Comparison of ENCODE assay signal across 8 cellular contexts in the genomic region with DNA sequence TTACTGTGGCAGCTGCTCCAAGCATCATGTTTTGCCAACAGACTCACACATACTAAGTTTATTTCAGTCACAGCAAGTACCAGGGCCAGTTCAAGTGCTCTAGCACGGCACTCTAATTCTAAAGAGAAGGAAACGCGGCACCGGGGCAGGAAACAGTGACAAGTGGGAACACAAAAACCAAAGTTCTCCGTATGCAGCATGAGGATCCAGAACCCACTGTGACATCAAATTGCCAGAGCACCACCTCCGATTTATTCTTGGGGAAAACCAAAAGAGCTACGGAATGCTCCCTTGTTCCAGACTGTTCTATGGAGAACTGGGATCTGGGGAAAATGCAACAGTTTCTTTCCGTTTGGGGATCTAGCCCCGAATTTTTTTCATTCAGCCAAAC. TPM values are rescaled to one million over a fixed set of nuclear protein-coding genes. Genes with fewer than 3 reads are reported as not detected.
DNase-seq lines count a peak whose midpoint lies in the region; ATAC-seq and TF ChIP-seq lines count a peak whose summit lies in the region.

No MANE protein-coding gene starts in this region.

- ATAC-seq in GM19328 (IDR thresholded peaks at IDR 0.05; ENCODE audit: unreplicated experiment) (peak; percentile 3), HG03280 (IDR thresholded peaks at IDR 0.05; ENCODE audit: unreplicated experiment) (peak; percentile 5), sciatic nerve (peak; percentile 14), omental fat pad (ENCODE audit: low FRiP score) (no peak)

- peak overlapping the region; percentile 31 for H3K4me3 ChIP-seq in cardiac muscle cell
- no peak overlapping the region for H3K4me3 ChIP-seq in SK-N-SH (ENCODE audit: low read depth in 2 of 2, low read length in 1 of 2)

- no peaks in the 10 kb centered on the region for H3K36me3 ChIP-seq in cardiac muscle cell
- no peaks in the 10 kb centered on the region for H3K36me3 ChIP-seq in SK-N-SH (replicated peaks in 1 of 2; ENCODE audit: control insufficient read depth in 1 of 2, insufficient read depth in 2 of 2, low read length in 1 of 2)

- POLR2A ChIA-PET in SK-N-SH (lab: Yijun Ruan, JAX), result no interaction called here

- H3K9me2 ChIP-seq in SK-N-SH, result no peaks in the 10 kb centered on the region

- peak overlapping the region; percentile 95 for H3K4me3 Mint-ChIP-seq in activated CD4-positive, alpha-beta T cell treated with anti-CD3 and anti-CD28 coated beads, Interleukin-2, amount 10 ng/mL, durations not matched to agents 24 days and 14 days

- H3K27me3 Mint-ChIP-seq in activated CD4-positive, alpha-beta T cell treated with anti-CD3 and anti-CD28 coated beads, Interleukin-2, amount 10 ng/mL, durations not matched to agents 24 days and 14 days, result peaks cover 9% of the 10 kb centered on the region

- no peak for TF ChIP-seq EP300 in SK-N-SH (IDR thresholded peaks at IDR 0.05; ENCODE audit: borderline replicate concordance in 1 of 2, low read depth in 1 of 2, low read length in 1 of 2)

- no peak for TF ChIP-seq RAD21 in SK-N-SH (IDR thresholded peaks at IDR 0.05; ENCODE audit: low read length)

- TF ChIP-seq CTCF in cardiac muscle cell (IDR thresholded peaks at IDR 0.05; ENCODE audit: low read depth, low read length) (no peak), omental fat pad (IDR thresholded peaks at IDR 0.05) (no peak), SK-N-SH (IDR thresholded peaks at IDR 0.05) (no peak)

- H3K9me3 ChIP-seq in cardiac muscle cell (ENCODE audit: low read depth), result no peaks in the 10 kb centered on the region
- H3K9me3 ChIP-seq in SK-N-SH, result no peaks in the 10 kb centered on the region

- intact Hi-C loops in activated CD4-positive, alpha-beta T cell treated with anti-CD3 and anti-CD28 coated beads, Interleukin-2, amount 10 ng/mL, durations not matched to agents 24 days and 14 days (cut with micrococcal nuclease), result loop anchor here (1.0 to 10.0 kb wide), 5 partner anchors 85 to 798 kb away; a partner anchor contains a TSS
- intact Hi-C loops in sciatic nerve (cut with DNase I), result no loop called here

- H3K27ac Mint-ChIP-seq in activated CD4-positive, alpha-beta T cell treated with anti-CD3 and anti-CD28 coated beads, Interleukin-2, amount 10 ng/mL, durations not matched to agents 24 days and 14 days, result peak overlapping the region; percentile 96

- H3K4me1 Mint-ChIP-seq in activated CD4-positive, alpha-beta T cell treated with anti-CD3 and anti-CD28 coated beads, Interleukin-2, amount 10 ng/mL, durations not matched to agents 24 days and 14 days, result peaks cover 33% of the 10 kb centered on the region

- H3K36me3 Mint-ChIP-seq in activated CD4-positive, alpha-beta T cell treated with anti-CD3 and anti-CD28 coated beads, Interleukin-2, amount 10 ng/mL, durations not matched to agents 24 days and 14 days (ENCODE audit: low read depth), result peaks cover 25% of the 10 kb centered on the region

- no peaks in the 10 kb centered on the region for H3F3A ChIP-seq in SK-N-SH (replicated peaks; ENCODE audit: insufficient read depth)

- H3K4me2 ChIP-seq in SK-N-SH, result no peak overlapping the region

- no peaks in the 10 kb centered on the region for H3K79me2 ChIP-seq in SK-N-SH (ENCODE audit: insufficient read depth)

- H2AFZ ChIP-seq in SK-N-SH (ENCODE audit: low read depth), result no peak overlapping the region

- H3K4me1 ChIP-seq in cardiac muscle cell (ENCODE audit: low read depth) (peaks cover 3% of the 10 kb centered on the region), SK-N-SH (ENCODE audit: control insufficient read depth in 1 of 2, insufficient read depth in 2 of 2, low read depth in 1 of 2, low read length in 1 of 2) (peaks cover 0 to 7% of the 10 kb centered on the region in 2 experiments; a peak in 1 of 4 replicates)

- no peaks in the 10 kb centered on the region for H3K27me3 ChIP-seq in cardiac muscle cell
- H3K27me3 ChIP-seq in SK-N-SH (ENCODE audit: insufficient read depth), result no peaks in the 10 kb centered on the region

- CTCF ChIA-PET in SK-N-SH (lab: Yijun Ruan, JAX), result no interaction called here

- no peaks in the 10 kb centered on the region for H3K9me3 Mint-ChIP-seq in activated CD4-positive, alpha-beta T cell treated with anti-CD3 and anti-CD28 coated beads, Interleukin-2, amount 10 ng/mL, durations not matched to agents 24 days and 14 days

- no peak overlapping the region for H3K9ac ChIP-seq in SK-N-SH

- H4K20me1 ChIP-seq in SK-N-SH (ENCODE audit: insufficient read depth), result no peaks in the 10 kb centered on the region

- H3K27ac ChIP-seq in cardiac muscle cell (no peak overlapping the region), SK-N-SH (ENCODE audit: low read depth in 2 of 2, low read length in 1 of 2) (no peak overlapping the region)

- 66% methylated on average over 9 of the region's 9 CpGs for WGBS in SK-N-SH (ENCODE audit: low lambda C conversion rate)

- DNase-seq in AML-193 (lab: John Stamatoyannopoulos, UW) (peak; percentile 32 to 61), cardiac muscle cell (ENCODE audit: low read depth in 1 of 2, low spot score in 1 of 2) (peak in 1 of 2 donors; percentile 21), sciatic nerve (ENCODE audit: low spot score) (no peak), omental fat pad (ENCODE audit: low spot score) (no peak), SK-N-SH (no peak)
- no peak for DNase-seq in activated CD4-positive, alpha-beta T cell treated with anti-CD3 and anti-CD28 coated beads, Interleukin-2, amount 10 ng/mL, durations not matched to agents 24 days and 14 days

TF ChIP-seq in SK-N-SH, 30 proteins besides CTCF, POLR2A, EP300 and RAD21 (continues in another document):
- TF ChIP-seq RXRA (IDR thresholded peaks at IDR 0.05; ENCODE audit: borderline replicate concordance, low read depth) (no peak), JUND (IDR thresholded peaks at IDR 0.05) (no peak), GABPA (IDR thresholded peaks at IDR 0.05; ENCODE audit: low read depth) (no peak), RCOR1 (IDR thresholded peaks at IDR 0.05; ENCODE audit: low read length) (no peak), CHD2 (IDR thresholded peaks at IDR 0.05; ENCODE audit: low read length, partially characterized antibody) (no peak), MEF2A (IDR thresholded peaks at IDR 0.05; ENCODE audit: borderline replicate concordance, low read depth) (no peak), SMC3 (IDR thresholded peaks at IDR 0.05; ENCODE audit: low read depth, low read length) (no peak), ELF1 (IDR thresholded peaks at IDR 0.05) (no peak), NFIC (IDR thresholded peaks at IDR 0.05; ENCODE audit: borderline replicate concordance) (no peak), EZH2phosphoT487 (IDR thresholded peaks at IDR 0.05; ENCODE audit: borderline replicate concordance, low read depth) (no peak)
- TF ChIP-seq, protein P1, sequence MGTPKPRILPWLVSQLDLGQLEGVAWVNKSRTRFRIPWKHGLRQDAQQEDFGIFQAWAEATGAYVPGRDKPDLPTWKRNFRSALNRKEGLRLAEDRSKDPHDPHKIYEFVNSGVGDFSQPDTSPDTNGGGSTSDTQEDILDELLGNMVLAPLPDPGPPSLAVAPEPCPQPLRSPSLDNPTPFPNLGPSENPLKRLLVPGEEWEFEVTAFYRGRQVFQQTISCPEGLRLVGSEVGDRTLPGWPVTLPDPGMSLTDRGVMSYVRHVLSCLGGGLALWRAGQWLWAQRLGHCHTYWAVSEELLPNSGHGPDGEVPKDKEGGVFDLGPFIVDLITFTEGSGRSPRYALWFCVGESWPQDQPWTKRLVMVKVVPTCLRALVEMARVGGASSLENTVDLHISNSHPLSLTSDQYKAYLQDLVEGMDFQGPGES (IDR thresholded peaks at IDR 0.05; ENCODE audit: low read depth, low read length), result no peak
- TF ChIP-seq, protein P2, sequence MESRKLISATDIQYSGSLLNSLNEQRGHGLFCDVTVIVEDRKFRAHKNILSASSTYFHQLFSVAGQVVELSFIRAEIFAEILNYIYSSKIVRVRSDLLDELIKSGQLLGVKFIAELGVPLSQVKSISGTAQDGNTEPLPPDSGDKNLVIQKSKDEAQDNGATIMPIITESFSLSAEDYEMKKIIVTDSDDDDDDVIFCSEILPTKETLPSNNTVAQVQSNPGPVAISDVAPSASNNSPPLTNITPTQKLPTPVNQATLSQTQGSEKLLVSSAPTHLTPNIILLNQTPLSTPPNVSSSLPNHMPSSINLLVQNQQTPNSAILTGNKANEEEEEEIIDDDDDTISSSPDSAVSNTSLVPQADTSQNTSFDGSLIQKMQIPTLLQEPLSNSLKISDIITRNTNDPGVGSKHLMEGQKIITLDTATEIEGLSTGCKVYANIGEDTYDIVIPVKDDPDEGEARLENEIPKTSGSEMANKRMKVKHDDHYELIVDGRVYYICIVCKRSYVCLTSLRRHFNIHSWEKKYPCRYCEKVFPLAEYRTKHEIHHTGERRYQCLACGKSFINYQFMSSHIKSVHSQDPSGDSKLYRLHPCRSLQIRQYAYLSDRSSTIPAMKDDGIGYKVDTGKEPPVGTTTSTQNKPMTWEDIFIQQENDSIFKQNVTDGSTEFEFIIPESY (IDR thresholded peaks at IDR 0.05; ENCODE audit: borderline replicate concordance, low read depth), result no peak
- TF ChIP-seq, protein P3, sequence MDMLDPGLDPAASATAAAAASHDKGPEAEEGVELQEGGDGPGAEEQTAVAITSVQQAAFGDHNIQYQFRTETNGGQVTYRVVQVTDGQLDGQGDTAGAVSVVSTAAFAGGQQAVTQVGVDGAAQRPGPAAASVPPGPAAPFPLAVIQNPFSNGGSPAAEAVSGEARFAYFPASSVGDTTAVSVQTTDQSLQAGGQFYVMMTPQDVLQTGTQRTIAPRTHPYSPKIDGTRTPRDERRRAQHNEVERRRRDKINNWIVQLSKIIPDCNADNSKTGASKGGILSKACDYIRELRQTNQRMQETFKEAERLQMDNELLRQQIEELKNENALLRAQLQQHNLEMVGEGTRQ (IDR thresholded peaks at IDR 0.05; ENCODE audit: borderline replicate concordance, low read depth, low read length), result no peak
- TF ChIP-seq, protein P4, sequence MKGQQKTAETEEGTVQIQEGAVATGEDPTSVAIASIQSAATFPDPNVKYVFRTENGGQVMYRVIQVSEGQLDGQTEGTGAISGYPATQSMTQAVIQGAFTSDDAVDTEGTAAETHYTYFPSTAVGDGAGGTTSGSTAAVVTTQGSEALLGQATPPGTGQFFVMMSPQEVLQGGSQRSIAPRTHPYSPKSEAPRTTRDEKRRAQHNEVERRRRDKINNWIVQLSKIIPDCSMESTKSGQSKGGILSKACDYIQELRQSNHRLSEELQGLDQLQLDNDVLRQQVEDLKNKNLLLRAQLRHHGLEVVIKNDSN (IDR thresholded peaks at IDR 0.05; ENCODE audit: borderline replicate concordance, low read depth), result no peak

RNA-seq across cellular contexts. Expression of a gene that starts 0.4 kb away (rescaled TPM):
- total RNA-seq in activated CD4-positive, alpha-beta T cell treated with anti-CD3 and anti-CD28 coated beads, Interleukin-2, amount 10 ng/mL, durations not matched to agents 24 days and 14 days, result 16.7 and 17.8 TPM in 2 replicates
- 1.4 and 5.3 TPM in 2 replicates for total RNA-seq in cardiac muscle cell
- polyA plus RNA-seq in cardiac muscle cell, result 3.3 and 5.9 TPM in 2 replicates
- 14.0 TPM for total RNA-seq in sciatic nerve
- 10 to 100 TPM in 3 of 4 donors, 1 to 10 TPM in 1; 7.1 to 19.5 (median 12.8) TPM for total RNA-seq in omental fat pad
- polyA plus RNA-seq in SK-N-SH (2012; rRNA removed), result not detected in 2 replicates
- not detected in 2 replicates for polyA plus RNA-seq in SK-N-SH (2012; cell fraction: cytosol; rRNA removed)
- not detected in 2 replicates for polyA plus RNA-seq in SK-N-SH (2012; cell fraction: nucleus; rRNA removed)

Comparison
In these comparisons a context has a peak if more than half of its experiments do, and no peak if none do; other contexts are left out.
1. DNase-seq: peak in AML-193 (2 of 2); none in activated CD4-positive, alpha-beta T cell treated with anti-CD3 and anti-CD28 coated beads, Interleukin-2, amount 10 ng/mL, durations not matched to agents 24 days and 14 days (single experiment), sciatic nerve (single experiment), omental fat pad (single experiment) and SK-N-SH (single experiment).